1 cellular context compared by ENCODE assay signal in genomic region chr1:156727914-156728598, GRCh38.
TF ChIP-seq lines count a peak whose summit lies in the region.

METTL25B (plus strand) TSS chr1:156728469; CDS start chr1:156729105, 636 bp downstream.

TF ChIP-seq in GM12878, 131 proteins besides CTCF, POLR2A, EP300 and RAD21 (continued from another document and continues in another):
- TF ChIP-seq ESRRA (IDR thresholded peaks at IDR 0.05; ENCODE audit: low read length) (no peak), CHD4 (IDR thresholded peaks at IDR 0.05) (no peak), ZBTB40 (IDR thresholded peaks at IDR 0.05; ENCODE audit: borderline replicate concordance) (peak; percentile 86), ATF2 (IDR thresholded peaks at IDR 0.05; ENCODE audit: low read length) (no peak), ZNF274 (IDR thresholded peaks at IDR 0.05; ENCODE audit: insufficient read depth, insufficient read length) (no peak), CHD2 (IDR thresholded peaks at IDR 0.05; ENCODE audit: borderline replicate concordance, low read depth, low read length) (no peak), PAX5 (IDR thresholded peaks at IDR 0.05; ENCODE audit: borderline replicate concordance, low read depth, low read length) (no peak), IKZF2 (IDR thresholded peaks at IDR 0.05) (no peak; a peak in 1 of 4 replicates), RELB (IDR thresholded peaks at IDR 0.05; ENCODE audit: low read depth) (peak; percentile 44; the same call in 1 of the 2 replicates), YBX1 (IDR thresholded peaks at IDR 0.05) (no peak), ZNF24 (IDR thresholded peaks at IDR 0.05) (no peak), RB1 (IDR thresholded peaks at IDR 0.05; ENCODE audit: borderline replicate concordance) (no peak; the same call in 1 of the 2 replicates), NR2F1 (conservative IDR thresholded peaks at IDR 0.05) (no peak), ASH2L (IDR thresholded peaks at IDR 0.05; ENCODE audit: borderline replicate concordance, low read depth) (no peak), SUZ12 (IDR thresholded peaks at IDR 0.05; ENCODE audit: unreplicated experiment) (no peak), SREBF2 (IDR thresholded peaks at IDR 0.05; ENCODE audit: low read length) (no peak), PBX3 (IDR thresholded peaks at IDR 0.05; ENCODE audit: insufficient replicate concordance, low read depth, low read length) (no peak), TCF12 (IDR thresholded peaks at IDR 0.05; ENCODE audit: low read depth, low read length) (no peak), SMAD5 (IDR thresholded peaks at IDR 0.05; ENCODE audit: low read depth) (peak; percentile 93), POU2F2 (IDR thresholded peaks at IDR 0.05; ENCODE audit: borderline replicate concordance, low read depth, low read length) (0 out of 3 replicates have a peak, but pooled peaks have one; percentile 43), WRNIP1 (IDR thresholded peaks at IDR 0.05; ENCODE audit: borderline replicate concordance, low read depth, low read length) (no peak), HDAC2 (IDR thresholded peaks at IDR 0.05) (no peak), EED (IDR thresholded peaks at IDR 0.05; ENCODE audit: low read depth) (no peak), NFYA (IDR thresholded peaks at IDR 0.05; ENCODE audit: borderline replicate concordance, low read depth, low read length) (no peak), STAT1 (conservative IDR thresholded peaks at IDR 0.05) (no peak), SIX5 (IDR thresholded peaks at IDR 0.05; ENCODE audit: low read depth, low read length, severe bottlenecking) (peak; percentile 43), EGR1 (IDR thresholded peaks at IDR 0.05; ENCODE audit: borderline replicate concordance in 1 of 2, low read depth in 2 of 2, low read length in 2 of 2) (no peak), IRF5 (IDR thresholded peaks at IDR 0.05; ENCODE audit: borderline replicate concordance) (no peak), IKZF1 (conservative IDR thresholded peaks at IDR 0.05) (no peak), TBL1XR1 (IDR thresholded peaks at IDR 0.05; ENCODE audit: low read depth, low read length) (no peak), ATF3 (IDR thresholded peaks at IDR 0.05; ENCODE audit: borderline replicate concordance, extremely low read depth, low read depth, low read length) (no peak), POLR2AphosphoS5 (IDR thresholded peaks at IDR 0.05; ENCODE audit: low read length) (peak; percentile 84; the same call in 1 of the 2 replicates), CBX5 (IDR thresholded peaks at IDR 0.05; ENCODE audit: low read depth) (no peak), RFX5 (IDR thresholded peaks at IDR 0.05; ENCODE audit: low read depth, low read length) (no peak), JUNB (IDR thresholded peaks at IDR 0.05) (no peak), BHLHE40 (IDR thresholded peaks at IDR 0.05; ENCODE audit: borderline replicate concordance in 1 of 2, low read depth in 2 of 2, low read length in 1 of 2) (no peak), GATAD2B (conservative IDR thresholded peaks at IDR 0.05; ENCODE audit: low read depth) (no peak), SKIL (IDR thresholded peaks at IDR 0.05; ENCODE audit: low read depth, poor library complexity, severe bottlenecking) (no peak), HCFC1 (IDR thresholded peaks at IDR 0.05; ENCODE audit: low read length) (peak; percentile 40; the same call in 1 of the 2 replicates), KDM1A (IDR thresholded peaks at IDR 0.05; ENCODE audit: borderline replicate concordance) (no peak), SPI1 (IDR thresholded peaks at IDR 0.05; ENCODE audit: borderline replicate concordance, insufficient read depth, low read depth, low read length) (no peak; the same call in 1 of the 2 replicates), STAT3 (IDR thresholded peaks at IDR 0.05; ENCODE audit: low read depth, low read length) (no peak), ZNF217 (IDR thresholded peaks at IDR 0.05) (no peak), NRF1 (conservative IDR thresholded peaks at IDR 0.05; ENCODE audit: low read depth, low read length) (0 out of 2 replicates have a peak, but pooled peaks have one; percentile 12), GABPA (IDR thresholded peaks at IDR 0.05; ENCODE audit: low read depth) (peak; percentile 87), CBFB (IDR thresholded peaks at IDR 0.05; ENCODE audit: low read depth) (0 out of 2 replicates have a peak, but pooled peaks have one; percentile 14), USF1 (IDR thresholded peaks at IDR 0.05; ENCODE audit: borderline replicate concordance, extremely low read length, insufficient read depth, low read depth, low read length) (no peak), CEBPZ (IDR thresholded peaks at IDR 0.05; ENCODE audit: low read depth, low read length) (no peak), MTA3 (IDR thresholded peaks at IDR 0.05; ENCODE audit: borderline replicate concordance, low read length) (no peak), MLLT1 (IDR thresholded peaks at IDR 0.05) (peak; percentile 13)
